In genomic region chr3:169764453-169765280, GRCh38 we compare ENCODE assay signal across 1 cellular context.
TF ChIP-seq lines count a peak whose summit lies in the region.

TSS of gene TERC (minus strand) at chr3:169765060.

TF ChIP-seq in K562, 482 proteins besides CTCF, POLR2A, EP300 and RAD21 (continued from another document):
- TF ChIP-seq, protein P1, sequence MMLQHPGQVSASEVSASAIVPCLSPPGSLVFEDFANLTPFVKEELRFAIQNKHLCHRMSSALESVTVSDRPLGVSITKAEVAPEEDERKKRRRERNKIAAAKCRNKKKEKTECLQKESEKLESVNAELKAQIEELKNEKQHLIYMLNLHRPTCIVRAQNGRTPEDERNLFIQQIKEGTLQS (IDR thresholded peaks at IDR 0.05): no peak
- TF ChIP-seq, protein P1 (CRISPR knock-in tag; conservative IDR thresholded peaks at IDR 0.05): peak; percentile 70; the same call in 1 of the 2 replicates
- TF ChIP-seq IRF2 (CRISPR knock-in tag; IDR thresholded peaks at IDR 0.05) (no peak), MED1 (CRISPR knock-in tag; IDR thresholded peaks at IDR 0.05; ENCODE audit: borderline replicate concordance) (no peak), OTX1 (CRISPR knock-in tag; IDR thresholded peaks at IDR 0.05) (peak; percentile 86; the same call in 1 of the 2 replicates), MYBL2 (IDR thresholded peaks at IDR 0.05; ENCODE audit: low read depth) (no peak), MYBL2 (CRISPR knock-in tag; IDR thresholded peaks at IDR 0.05; ENCODE audit: borderline replicate concordance) (no peak), ILK (tag; IDR thresholded peaks at IDR 0.05; ENCODE audit: borderline replicate concordance, low read depth) (no peak), ATF4 (CRISPR knock-in tag; IDR thresholded peaks at IDR 0.05) (no peak), HMGXB4 (CRISPR knock-in tag; IDR thresholded peaks at IDR 0.05) (0 out of 2 replicates have a peak, but pooled peaks have one; percentile 61), JUNB (CRISPR knock-in tag; conservative IDR thresholded peaks at IDR 0.05) (no peak), MTA1 (IDR thresholded peaks at IDR 0.05; ENCODE audit: borderline replicate concordance) (no peak; the same call in 1 of the 2 replicates), ZNF140 (CRISPR knock-in tag; IDR thresholded peaks at IDR 0.05) (no peak), RUNX1 (IDR thresholded peaks at IDR 0.05; ENCODE audit: low read depth) (no peak), ZNF324 (CRISPR knock-in tag; IDR thresholded peaks at IDR 0.05) (no peak), HNRNPK (IDR thresholded peaks at IDR 0.05; ENCODE audit: low read depth, low read length, poor library complexity, severe bottlenecking) (no peak), FOXA1 (IDR thresholded peaks at IDR 0.05; ENCODE audit: borderline replicate concordance) (no peak), ZNF644 (tag; IDR thresholded peaks at IDR 0.05; ENCODE audit: low read depth) (peak; percentile 34; the same call in 1 of the 2 replicates), ZNF384 (IDR thresholded peaks at IDR 0.05; ENCODE audit: low read depth, low read length) (no peak), NFIX (CRISPR knock-in tag; IDR thresholded peaks at IDR 0.05; ENCODE audit: low read depth) (no peak), KLF13 (tag; IDR thresholded peaks at IDR 0.05; ENCODE audit: borderline replicate concordance, low read depth) (no peak), MITF (IDR thresholded peaks at IDR 0.05) (no peak), AFF1 (IDR thresholded peaks at IDR 0.05; ENCODE audit: low read depth in 1 of 2, partially characterized antibody in 2 of 2) (no peak), ETV1 (tag; conservative IDR thresholded peaks at IDR 0.05; ENCODE audit: low read depth) (peak; percentile 74), ZNF212 (CRISPR knock-in tag; IDR thresholded peaks at IDR 0.05) (peak; percentile 80; the same call in 1 of the 2 replicates), ARID2 (IDR thresholded peaks at IDR 0.05) (no peak), TCF3 (CRISPR knock-in tag; IDR thresholded peaks at IDR 0.05) (no peak), GABPB1 (CRISPR knock-in tag; IDR thresholded peaks at IDR 0.05) (peak; percentile 80), IFI16 (CRISPR knock-in tag; IDR thresholded peaks at IDR 0.05) (no peak), EZH2 (IDR thresholded peaks at IDR 0.05; ENCODE audit: borderline replicate concordance, low read depth, low read length) (no peak), ZNF583 (CRISPR knock-in tag; IDR thresholded peaks at IDR 0.05) (no peak), ZNF436 (CRISPR knock-in tag; IDR thresholded peaks at IDR 0.05) (peak; percentile 70; the same call in 1 of the 2 replicates)
- TF ChIP-seq, protein P2, sequence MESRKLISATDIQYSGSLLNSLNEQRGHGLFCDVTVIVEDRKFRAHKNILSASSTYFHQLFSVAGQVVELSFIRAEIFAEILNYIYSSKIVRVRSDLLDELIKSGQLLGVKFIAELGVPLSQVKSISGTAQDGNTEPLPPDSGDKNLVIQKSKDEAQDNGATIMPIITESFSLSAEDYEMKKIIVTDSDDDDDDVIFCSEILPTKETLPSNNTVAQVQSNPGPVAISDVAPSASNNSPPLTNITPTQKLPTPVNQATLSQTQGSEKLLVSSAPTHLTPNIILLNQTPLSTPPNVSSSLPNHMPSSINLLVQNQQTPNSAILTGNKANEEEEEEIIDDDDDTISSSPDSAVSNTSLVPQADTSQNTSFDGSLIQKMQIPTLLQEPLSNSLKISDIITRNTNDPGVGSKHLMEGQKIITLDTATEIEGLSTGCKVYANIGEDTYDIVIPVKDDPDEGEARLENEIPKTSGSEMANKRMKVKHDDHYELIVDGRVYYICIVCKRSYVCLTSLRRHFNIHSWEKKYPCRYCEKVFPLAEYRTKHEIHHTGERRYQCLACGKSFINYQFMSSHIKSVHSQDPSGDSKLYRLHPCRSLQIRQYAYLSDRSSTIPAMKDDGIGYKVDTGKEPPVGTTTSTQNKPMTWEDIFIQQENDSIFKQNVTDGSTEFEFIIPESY (CRISPR knock-in tag; IDR thresholded peaks at IDR 0.05): peak; percentile 41; the same call in 1 of the 2 replicates
- TF ChIP-seq, protein P3, sequence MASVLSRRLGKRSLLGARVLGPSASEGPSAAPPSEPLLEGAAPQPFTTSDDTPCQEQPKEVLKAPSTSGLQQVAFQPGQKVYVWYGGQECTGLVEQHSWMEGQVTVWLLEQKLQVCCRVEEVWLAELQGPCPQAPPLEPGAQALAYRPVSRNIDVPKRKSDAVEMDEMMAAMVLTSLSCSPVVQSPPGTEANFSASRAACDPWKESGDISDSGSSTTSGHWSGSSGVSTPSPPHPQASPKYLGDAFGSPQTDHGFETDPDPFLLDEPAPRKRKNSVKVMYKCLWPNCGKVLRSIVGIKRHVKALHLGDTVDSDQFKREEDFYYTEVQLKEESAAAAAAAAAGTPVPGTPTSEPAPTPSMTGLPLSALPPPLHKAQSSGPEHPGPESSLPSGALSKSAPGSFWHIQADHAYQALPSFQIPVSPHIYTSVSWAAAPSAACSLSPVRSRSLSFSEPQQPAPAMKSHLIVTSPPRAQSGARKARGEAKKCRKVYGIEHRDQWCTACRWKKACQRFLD (CRISPR knock-in tag; IDR thresholded peaks at IDR 0.05): 0 out of 2 replicates have a peak, but pooled peaks have one; percentile 27
- TF ChIP-seq, protein P4, sequence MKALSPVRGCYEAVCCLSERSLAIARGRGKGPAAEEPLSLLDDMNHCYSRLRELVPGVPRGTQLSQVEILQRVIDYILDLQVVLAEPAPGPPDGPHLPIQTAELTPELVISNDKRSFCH (CRISPR knock-in tag; IDR thresholded peaks at IDR 0.05): no peak
- TF ChIP-seq, protein P4 (tag; IDR thresholded peaks at IDR 0.05): no peak
